ENCODE assay signal across 26 cellular contexts in the genomic region with DNA sequence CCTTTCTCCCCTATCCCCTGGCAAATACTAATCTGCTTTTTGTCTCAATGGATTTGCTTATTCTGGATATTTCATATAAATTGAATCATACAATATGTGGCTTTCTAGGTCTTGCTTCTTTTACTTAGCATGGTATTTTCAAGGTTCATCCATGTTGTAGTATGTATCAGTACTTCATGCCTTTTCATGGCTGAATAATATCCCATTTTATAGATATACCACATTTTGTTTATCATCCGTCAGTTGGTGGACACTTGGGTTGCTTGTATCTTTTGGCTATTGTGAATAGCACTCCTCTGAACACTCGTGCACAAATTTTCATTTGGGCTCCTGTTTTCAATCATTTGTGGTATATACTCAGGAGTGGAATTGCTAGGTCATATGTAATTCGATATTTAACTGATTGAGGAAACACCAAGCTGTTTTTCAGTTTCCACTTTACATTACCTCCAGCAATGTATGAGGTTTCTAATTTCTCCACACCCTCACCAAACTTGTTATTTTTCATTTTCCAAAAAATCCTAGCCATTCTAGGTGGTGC.
"Had no signal": no experiment of that assay in that cellular context is flagged by ENCODE, and none has a peak within 500 bp of the region (broad histone marks: within the 10 kb centered on the region; RNA-seq: fewer than 3 reads in every experiment).

No MANE protein-coding gene starts in this region.

- DNase-seq: stimulated activated CD4-positive, alpha-beta T cell treated with anti-CD3 and anti-CD28 coated beads, Interleukin-2, amount 100 ng/mL, for 48 hours; stimulated activated CD4-positive, alpha-beta T cell treated with anti-CD3 and anti-CD28 coated beads, Interleukin-4, amount 100 ng/mL, for 1 hour; stimulated activated CD4-positive, alpha-beta T cell treated with anti-CD3 and anti-CD28 coated beads, Interleukin-4, amount 100 ng/mL, for 24 hours; stimulated activated CD4-positive, alpha-beta T cell treated with anti-CD3 and anti-CD28 coated beads, Interleukin-4, amount 100 ng/mL, for 4 hours; stimulated activated CD8-positive, alpha-beta memory T cell treated with anti-CD3 and anti-CD28 coated beads, Interleukin-4, amount 100 ng/mL, for 48 hours; stimulated activated naive B cell treated with anti-CD40 and anti-IgM and Interleukin-4, amounts not matched to agents 10 μg/mL and 1 μg/mL and 100 μg/mL, for 72 hours; stimulated activated naive CD4-positive, alpha-beta T cell; stimulated activated naive CD4-positive, alpha-beta T cell treated with Interleukin-2 at 50 U/mL for 16 hours; stimulated activated naive CD8-positive, alpha-beta T cell treated with anti-CD3 and anti-CD28 coated beads, Interleukin-15, amount 100 ng/mL, for 72 hours; stimulated activated naive CD8-positive, alpha-beta T cell treated with anti-CD3 and anti-CD28 coated beads, Interleukin-15, Interleukin-2, amounts not matched to agents 100 U/mL and 50 U/mL, for 24 hours; stomach; substantia nigra; testis; thyroid gland; tibial artery; transverse colon; trophoblast cell; upper lobe of left lung; upper lobe of right lung; uterus had no signal

- H3K27me3 ChIP-seq: stomach, suprapubic skin, testis, thyroid gland, tibial artery, tibial nerve, transverse colon, upper lobe of left lung, upper lobe of right lung, uterus, vagina had no signal

- H3K36me3 ChIP-seq: stomach, suprapubic skin, thoracic aorta, thyroid gland, tibial artery, tibial nerve, transverse colon, upper lobe of left lung, upper lobe of right lung, uterus, vagina had no signal

- H3K4me1 ChIP-seq: suprapubic skin, testis, thyroid gland, tibial artery, tibial nerve, transverse colon, upper lobe of left lung, upper lobe of right lung, uterus, vagina had no signal

- H3K9me3 ChIP-seq: stomach, suprapubic skin, testis, thoracic aorta, thyroid gland, tibial artery, transverse colon, upper lobe of left lung, upper lobe of right lung, uterus, vagina had no signal

- H3K27ac ChIP-seq: stomach, suprapubic skin, testis, thoracic aorta, thyroid gland, tibial artery, tibial nerve, transverse colon, upper lobe of left lung, upper lobe of right lung, uterus, vagina had no signal

- H3K4me3 ChIP-seq: stomach, suprapubic skin, testis, thoracic aorta, thyroid gland, tibial artery, tibial nerve, transverse colon, upper lobe of left lung, upper lobe of right lung, uterus, vagina had no signal

- ATAC-seq: stimulated activated effector memory CD8-positive, alpha-beta T cell treated with anti-CD3 and anti-CD28 coated beads, Interleukin-12 subunit alpha, Interleukin-12 subunit beta, amount 100 ng/mL, for 72 hours; stimulated activated memory B cell treated with anti-CD40 and anti-IgM and Interleukin-4, amounts not matched to agents 10 μg/mL and 1 μg/mL and 100 μg/mL, for 72 hours; stimulated activated naive B cell treated with anti-CD40 and anti-IgM and Interleukin-4, amounts not matched to agents 10 μg/mL and 1 μg/mL and 100 μg/mL, for 72 hours; stimulated activated naive CD8-positive, alpha-beta T cell treated with anti-CD3 and anti-CD28 coated beads, Interleukin-15, amount 100 ng/mL, for 72 hours; stimulated activated naive CD8-positive, alpha-beta T cell treated with anti-CD3 and anti-CD28 coated beads, Interleukin-15, Interleukin-2, amounts not matched to agents 100 U/mL and 50 U/mL, for 24 hours; upper lobe of right lung had no signal
